In genomic region chr1:14267991-14268390, GRCh38 we compare ENCODE assay signal across 12 cellular contexts.
"Had no signal": no experiment of that assay in that cellular context is flagged by ENCODE, and none has a peak within 500 bp of the region (broad histone marks: within the 10 kb centered on the region; RNA-seq: fewer than 3 reads in every experiment).

No MANE protein-coding gene starts in this region.

- H3K9me3 Mint-ChIP-seq: activated CD4-positive, alpha-beta T cell treated with anti-CD3 and anti-CD28 coated beads, Interleukin-2, amount 10 ng/mL, durations not matched to agents 24 days and 14 days; activated T-helper 1 cell treated with anti-CD3 and anti-CD28 coated beads, Interleukin-12 subunit alpha, Interleukin-12 subunit beta, Interleukin-2, Interleukin-4 antibody, amounts not matched to agents 30 ng/mL and 10 ng/mL and 1 ng/mL, durations not matched to agents 14 hours and 24 hours and 36 hours; dendritic cell treated with granulocyte-macrophage colony-stimulating factor and Interleukin-4, amounts not matched to agents 40 ng/mL and 50 ng/mL, for 4 days; effector memory CD8-positive, alpha-beta T cell; stimulated activated naive CD8-positive, alpha-beta T cell treated with anti-CD3 and anti-CD28 coated beads, Interleukin-15, Interleukin-2, amounts not matched to agents 100 ng/mL and 50 ng/mL, for 24 hours had no signal

- H3K4me1 ChIP-seq: testis had no signal

- H3K9me3 ChIP-seq: ovary, testis had no signal

- H3K27me3 Mint-ChIP-seq: dendritic cell treated with granulocyte-macrophage colony-stimulating factor and Interleukin-4, amounts not matched to agents 40 ng/mL and 50 ng/mL, for 4 days had no signal

- H3K27me3 ChIP-seq: ovary, testis had no signal

- ATAC-seq: effector memory CD8-positive, alpha-beta T cell; T-helper 17 cell; WTC11 had no signal

- H3K36me3 ChIP-seq: ovary had no signal

- H3K4me3 Mint-ChIP-seq: activated CD4-positive, alpha-beta T cell treated with anti-CD3 and anti-CD28 coated beads, Interleukin-2, amount 10 ng/mL, durations not matched to agents 24 days and 14 days; activated T-helper 1 cell treated with anti-CD3 and anti-CD28 coated beads, Interleukin-12 subunit alpha, Interleukin-12 subunit beta, Interleukin-2, Interleukin-4 antibody, amounts not matched to agents 30 ng/mL and 10 ng/mL and 1 ng/mL, durations not matched to agents 14 hours and 24 hours and 36 hours; dendritic cell treated with granulocyte-macrophage colony-stimulating factor and Interleukin-4, amounts not matched to agents 40 ng/mL and 50 ng/mL, for 4 days; effector memory CD8-positive, alpha-beta T cell; stimulated activated naive CD8-positive, alpha-beta T cell treated with anti-CD3 and anti-CD28 coated beads, Interleukin-15, Interleukin-2, amounts not matched to agents 100 ng/mL and 50 ng/mL, for 24 hours; T-helper 17 cell; WTC11 had no signal

- DNase-seq: activated CD4-positive, alpha-beta T cell treated with anti-CD3 and anti-CD28 coated beads, Interleukin-2, amount 10 ng/mL, durations not matched to agents 24 days and 14 days; activated naive CD4-positive, alpha-beta T cell; effector memory CD8-positive, alpha-beta T cell; ovary; stimulated activated CD4-positive, alpha-beta T cell treated with anti-CD3 and anti-CD28 coated beads, Interleukin-15, amount 100 ng/mL, for 24 hours; stimulated activated CD4-positive, alpha-beta T cell treated with anti-CD3 and anti-CD28 coated beads, Interleukin-4, amount 100 ng/mL, for 24 hours; T-helper 17 cell; testis had no signal

- H3K27ac Mint-ChIP-seq: activated CD4-positive, alpha-beta T cell treated with anti-CD3 and anti-CD28 coated beads, Interleukin-2, amount 10 ng/mL, durations not matched to agents 24 days and 14 days; activated T-helper 1 cell treated with anti-CD3 and anti-CD28 coated beads, Interleukin-12 subunit alpha, Interleukin-12 subunit beta, Interleukin-2, Interleukin-4 antibody, amounts not matched to agents 30 ng/mL and 10 ng/mL and 1 ng/mL, durations not matched to agents 14 hours and 24 hours and 36 hours; dendritic cell treated with granulocyte-macrophage colony-stimulating factor and Interleukin-4, amounts not matched to agents 40 ng/mL and 50 ng/mL, for 4 days; effector memory CD8-positive, alpha-beta T cell; stimulated activated naive CD8-positive, alpha-beta T cell treated with anti-CD3 and anti-CD28 coated beads, Interleukin-15, Interleukin-2, amounts not matched to agents 100 ng/mL and 50 ng/mL, for 24 hours; T-helper 17 cell; WTC11 had no signal

- H3K4me1 Mint-ChIP-seq: activated CD4-positive, alpha-beta T cell treated with anti-CD3 and anti-CD28 coated beads, Interleukin-2, amount 10 ng/mL, durations not matched to agents 24 days and 14 days; T-helper 17 cell had no signal

- H3K27ac ChIP-seq: ovary, testis had no signal

- H3K4me3 ChIP-seq: ovary, testis had no signal
